In genomic region chr2:15511686-15512085, GRCh38 we compare ENCODE assay signal across 21 cellular contexts.
"Had no signal": no experiment of that assay in that cellular context is flagged by ENCODE, and none has a peak within 500 bp of the region (broad histone marks: within the 10 kb centered on the region; RNA-seq: fewer than 3 reads in every experiment).

No MANE protein-coding gene starts in this region.

- ATAC-seq: activated CD8-positive, alpha-beta T cell treated with anti-CD3 and anti-CD28 coated beads, Interleukin-2, amount 10 ng/mL, durations not matched to agents 7 days and 5 days; gastrocnemius medialis; left lung; pancreas; right lobe of liver; stimulated activated naive CD8-positive, alpha-beta T cell treated with anti-CD3 and anti-CD28 coated beads, Interleukin-15, amount 100 ng/mL, for 72 hours had no signal

- DNase-seq: activated CD4-positive, alpha-beta T cell treated with anti-CD3 and anti-CD28 coated beads, Interleukin-2, amount 10 ng/mL, durations not matched to agents 7 days and 5 days; activated CD8-positive, alpha-beta memory T cell treated with anti-CD3 and anti-CD28 coated beads, Interleukin-2, amount 50 U/mL, for 48 hours; activated CD8-positive, alpha-beta T cell treated with anti-CD3 and anti-CD28 coated beads, Interleukin-2, amount 10 ng/mL, durations not matched to agents 7 days and 5 days; activated gamma-delta T cell treated with Interleukin-2 at 50 U/mL for 16 hours; adrenal gland; gastrocnemius medialis; head of caudate nucleus; left lung; pancreas; right lobe of liver; small intestine; stimulated activated CD4-positive, alpha-beta T cell treated with anti-CD3 and anti-CD28 coated beads, Interleukin-15, amount 100 ng/mL, for 24 hours; stimulated activated CD4-positive, alpha-beta T cell treated with anti-CD3 and anti-CD28 coated beads, Interleukin-2, amount 100 ng/mL, for 48 hours; stimulated activated naive CD8-positive, alpha-beta T cell treated with anti-CD3 and anti-CD28 coated beads, Interleukin-15, amount 100 ng/mL, for 72 hours; transverse colon had no signal

- FAIRE-seq: astrocyte, pancreas, small intestine had no signal

- H3K4me3 ChIP-seq: adrenal gland, breast epithelium, coronary artery, gastrocnemius medialis, left lung, pancreas, right lobe of liver, suprapubic skin, transverse colon, vagina had no signal

- H3K9me3 ChIP-seq: adrenal gland, breast epithelium, gastrocnemius medialis, left lung, neutrophil, pancreas, right lobe of liver, suprapubic skin, transverse colon, vagina had no signal

- H3K4me1 ChIP-seq: adrenal gland, breast epithelium, gastrocnemius medialis, left lung, pancreas, right lobe of liver, transverse colon, vagina had no signal

- H3K27ac ChIP-seq: adrenal gland, breast epithelium, coronary artery, gastrocnemius medialis, left lung, neutrophil, pancreas, right lobe of liver, suprapubic skin, transverse colon, vagina had no signal

- H3K36me3 ChIP-seq: breast epithelium had no signal

- H3K27me3 ChIP-seq: adrenal gland, breast epithelium, gastrocnemius medialis, left lung, neutrophil, pancreas, right lobe of liver, suprapubic skin, transverse colon, vagina had no signal
